1 cellular context compared by ENCODE assay signal in genomic region chr1:9821710-9822109, GRCh38.
TF ChIP-seq lines count a peak whose summit lies in the region.

No MANE protein-coding gene starts in this region.

TF ChIP-seq in K562, 482 proteins besides CTCF, POLR2A, EP300 and RAD21:
- TF ChIP-seq NRF1 (conservative IDR thresholded peaks at IDR 0.05 in 1 of 2, IDR thresholded peaks at IDR 0.05 in 1 of 2) (no peak), BCLAF1 (IDR thresholded peaks at IDR 0.05; ENCODE audit: borderline replicate concordance in 1 of 2, control insufficient read depth in 1 of 2, low read depth in 2 of 2, low read length in 1 of 2) (no peak), ZNF431 (CRISPR knock-in tag; IDR thresholded peaks at IDR 0.05) (no peak), FOXJ3 (CRISPR knock-in tag; IDR thresholded peaks at IDR 0.05) (no peak), NUFIP1 (IDR thresholded peaks at IDR 0.05; ENCODE audit: partially characterized antibody) (no peak), CGGBP1 (CRISPR knock-in tag; IDR thresholded peaks at IDR 0.05) (no peak), RBM14 (IDR thresholded peaks at IDR 0.05; ENCODE audit: borderline replicate concordance, insufficient read depth, low read depth, low read length) (no peak), KLF16 (IDR thresholded peaks at IDR 0.05) (no peak), ZNF239 (CRISPR knock-in tag; IDR thresholded peaks at IDR 0.05) (no peak), CREB1 (IDR thresholded peaks at IDR 0.05) (no peak), CREB1 (CRISPR knock-in tag; IDR thresholded peaks at IDR 0.05) (no peak), SUPT5H (IDR thresholded peaks at IDR 0.05) (no peak), BCOR (IDR thresholded peaks at IDR 0.05) (no peak), RFX7 (CRISPR knock-in tag; IDR thresholded peaks at IDR 0.05) (no peak), HCFC1 (IDR thresholded peaks at IDR 0.05; ENCODE audit: low read depth, low read length) (no peak)
- TF ChIP-seq, protein P1, sequence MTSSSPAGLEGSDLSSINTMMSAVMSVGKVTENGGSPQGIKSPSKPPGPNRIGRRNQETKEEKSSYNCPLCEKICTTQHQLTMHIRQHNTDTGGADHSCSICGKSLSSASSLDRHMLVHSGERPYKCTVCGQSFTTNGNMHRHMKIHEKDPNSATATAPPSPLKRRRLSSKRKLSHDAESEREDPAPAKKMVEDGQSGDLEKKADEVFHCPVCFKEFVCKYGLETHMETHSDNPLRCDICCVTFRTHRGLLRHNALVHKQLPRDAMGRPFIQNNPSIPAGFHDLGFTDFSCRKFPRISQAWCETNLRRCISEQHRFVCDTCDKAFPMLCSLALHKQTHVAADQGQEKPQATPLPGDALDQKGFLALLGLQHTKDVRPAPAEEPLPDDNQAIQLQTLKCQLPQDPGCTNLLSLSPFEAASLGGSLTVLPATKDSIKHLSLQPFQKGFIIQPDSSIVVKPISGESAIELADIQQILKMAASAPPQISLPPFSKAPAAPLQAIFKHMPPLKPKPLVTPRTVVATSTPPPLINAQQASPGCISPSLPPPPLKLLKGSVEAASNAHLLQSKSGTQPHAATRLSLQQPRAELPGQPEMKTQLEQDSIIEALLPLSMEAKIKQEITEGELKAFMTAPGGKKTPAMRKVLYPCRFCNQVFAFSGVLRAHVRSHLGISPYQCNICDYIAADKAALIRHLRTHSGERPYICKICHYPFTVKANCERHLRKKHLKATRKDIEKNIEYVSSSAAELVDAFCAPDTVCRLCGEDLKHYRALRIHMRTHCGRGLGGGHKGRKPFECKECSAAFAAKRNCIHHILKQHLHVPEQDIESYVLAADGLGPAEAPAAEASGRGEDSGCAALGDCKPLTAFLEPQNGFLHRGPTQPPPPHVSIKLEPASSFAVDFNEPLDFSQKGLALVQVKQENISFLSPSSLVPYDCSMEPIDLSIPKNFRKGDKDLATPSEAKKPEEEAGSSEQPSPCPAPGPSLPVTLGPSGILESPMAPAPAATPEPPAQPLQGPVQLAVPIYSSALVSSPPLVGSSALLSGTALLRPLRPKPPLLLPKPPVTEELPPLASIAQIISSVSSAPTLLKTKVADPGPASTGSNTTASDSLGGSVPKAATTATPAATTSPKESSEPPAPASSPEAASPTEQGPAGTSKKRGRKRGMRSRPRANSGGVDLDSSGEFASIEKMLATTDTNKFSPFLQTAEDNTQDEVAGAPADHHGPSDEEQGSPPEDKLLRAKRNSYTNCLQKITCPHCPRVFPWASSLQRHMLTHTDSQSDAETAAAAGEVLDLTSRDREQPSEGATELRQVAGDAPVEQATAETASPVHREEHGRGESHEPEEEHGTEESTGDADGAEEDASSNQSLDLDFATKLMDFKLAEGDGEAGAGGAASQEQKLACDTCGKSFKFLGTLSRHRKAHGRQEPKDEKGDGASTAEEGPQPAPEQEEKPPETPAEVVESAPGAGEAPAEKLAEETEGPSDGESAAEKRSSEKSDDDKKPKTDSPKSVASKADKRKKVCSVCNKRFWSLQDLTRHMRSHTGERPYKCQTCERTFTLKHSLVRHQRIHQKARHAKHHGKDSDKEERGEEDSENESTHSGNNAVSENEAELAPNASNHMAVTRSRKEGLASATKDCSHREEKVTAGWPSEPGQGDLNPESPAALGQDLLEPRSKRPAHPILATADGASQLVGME (CRISPR knock-in tag; IDR thresholded peaks at IDR 0.05), result no peak
